Comparison of ENCODE assay signal across 9 cellular contexts in genomic region chr21:26845066-26845749, GRCh38. TPM values are rescaled to one million over a fixed set of nuclear protein-coding genes. Genes with fewer than 3 reads are reported as not detected.
DNase-seq lines count a peak whose midpoint lies in the region; ATAC-seq, FAIRE-seq and TF ChIP-seq lines count a peak whose summit lies in the region.
"Had no signal": no experiment of that assay in that cellular context is flagged by ENCODE, and none has a peak within 500 bp of the region (broad histone marks: within the 10 kb centered on the region; RNA-seq: fewer than 3 reads in every experiment).

ADAMTS1 (minus strand) TSS chr21:26845409; CDS start chr21:26844954, 455 bp downstream.

- 2% methylated on average over 48 of the region's 54 CpGs; no CpG with 5 or more reads in 1 of the 2 experiments for WGBS in H1 (ENCODE audit: extremely low coverage in 1 of 2, insufficient coverage in 1 of 2, insufficient read length in 1 of 2, insufficient replicate concordance in 2 of 2, low coverage in 1 of 2, low lambda C conversion rate in 2 of 2, missing lambda C conversion rate in 1 of 2), 2 experiments
- WGBS in right lobe of liver (ENCODE audit: insufficient coverage, low coverage, low lambda C conversion rate, missing lambda C conversion rate): no CpG with 5 or more reads among the region's 54 CpGs

- ATAC-seq in right lobe of liver (peak; percentile 63 to 77 (median 74)), HG02763 (IDR thresholded peaks at IDR 0.05; ENCODE audit: unreplicated experiment) (no peak), HG03025 (IDR thresholded peaks at IDR 0.05; ENCODE audit: low FRiP score, unreplicated experiment) (no peak)
- ATAC-seq: HCT116 had no signal

- peak within 1 kb of the TSS; percentile 91 for H4K91ac ChIP-seq in H1 (replicated peaks; ENCODE audit: insufficient read length, low read length)

- H3K4me1 ChIP-seq in HEK293 (ENCODE audit: control insufficient read depth, insufficient read depth, low read length) (peaks cover 2% of the 10 kb centered on the region; the same call in 1 of the 2 replicates), H1 (replicated peaks in 1 of 4; ENCODE audit: control insufficient read depth in 3 of 4, insufficient read depth in 4 of 4, low read length in 3 of 4) (peaks cover 0 to 12% (median 7%) of the 10 kb centered on the region in 4 experiments; a peak in 4 of 7 replicates), right lobe of liver (peaks cover 0 to 10% (median 3%) of the 10 kb centered on the region in 4 donors)

- DNase-seq in AG08395 (ENCODE audit: low spot score) (peak; percentile 91), H1 (ENCODE audit: low read depth in 1 of 2, low spot score in 2 of 2) (peak; percentile 68 to 91), right lobe of liver (peak; percentile 82 to 92 (median 87))
- DNase-seq in T-helper 2 cell treated with Interferon-gamma antibody and Interleukin-4, amounts not matched to agents 5 μg/mL and 100 μg/mL, for 36 hours (ENCODE audit: low spot score): no peak

- H2BK12ac ChIP-seq in H1 (ENCODE audit: low read depth, low read length): peak within 1 kb of the TSS; percentile 97

- H2BK15ac ChIP-seq in H1 (ENCODE audit: low read length): no peak within 1 kb of the TSS

- H2AK5ac ChIP-seq in H1 (ENCODE audit: low read depth, low read length): no peak within 1 kb of the TSS

- H3K79me1 ChIP-seq in H1 (ENCODE audit: low read depth, low read length): peaks cover 2% of the 10 kb centered on the region; the same call in 1 of the 2 replicates

- H3K4me2 ChIP-seq in H1 (ENCODE audit: insufficient read depth in 1 of 2, low read depth in 2 of 2, low read length in 2 of 2): peak within 1 kb of the TSS; percentile 85 to 93

- peak within 1 kb of the TSS; percentile 85 for H2BK5ac ChIP-seq in H1 (ENCODE audit: low read depth, low read length)

- H3K4ac ChIP-seq in H1 (replicated peaks; ENCODE audit: insufficient read length, low read depth, low read length): peak within 1 kb of the TSS; percentile 91

- peak within 1 kb of the TSS; percentile 78 for H3K56ac ChIP-seq in H1 (replicated peaks; ENCODE audit: insufficient read length, low read depth, low read length)

- H3K23ac ChIP-seq in H1 (ENCODE audit: insufficient read length): no peak within 1 kb of the TSS

- H3K23me2 ChIP-seq in H1 (ENCODE audit: low read depth, low read length): peaks cover 26% of the 10 kb centered on the region

- H2BK120ac ChIP-seq in H1 (replicated peaks; ENCODE audit: low read depth, low read length): peak within 1 kb of the TSS; percentile 73

- peak; percentile 98 for TF ChIP-seq POLR2A in H1 (IDR thresholded peaks at IDR 0.05; ENCODE audit: control extremely low read depth in 1 of 2, low read depth in 2 of 2, low read length in 2 of 2)
- TF ChIP-seq POLR2A in right lobe of liver (IDR thresholded peaks at IDR 0.05): peak; percentile 93

- peak within 1 kb of the TSS; percentile 56 to 86 (median 70) for H3K9ac ChIP-seq in H1 (replicated peaks in 1 of 4; ENCODE audit: extremely low read depth in 1 of 4, low read depth in 3 of 4, low read length in 3 of 4)

- no peaks in the 10 kb centered on the region for H4K20me1 ChIP-seq in H1 (replicated peaks in 1 of 2; ENCODE audit: control insufficient read depth in 1 of 2, insufficient read depth in 2 of 2, low read length in 2 of 2)

- peaks cover 0 to 28% (median 13%) of the 10 kb centered on the region in 4 experiments; a peak in 5 of 7 replicates for H3K27me3 ChIP-seq in H1 (replicated peaks in 1 of 4; ENCODE audit: control insufficient read depth in 3 of 4, extremely low read depth in 1 of 4, insufficient read depth in 3 of 4, low read length in 3 of 4)
- H3K27me3 ChIP-seq in right lobe of liver: no peaks in the 10 kb centered on the region

- H3K27ac Mint-ChIP-seq in T-helper 2 cell treated with Interferon-gamma antibody and Interleukin-4, amounts not matched to agents 5 μg/mL and 100 μg/mL, for 36 hours: peak within 1 kb of the TSS; percentile 86
- no peak within 1 kb of the TSS for H3K27ac Mint-ChIP-seq in stimulated activated naive CD8-positive, alpha-beta T cell treated with anti-CD3 and anti-CD28 coated beads, Interleukin-15, Interleukin-2, amounts not matched to agents 100 ng/mL and 50 ng/mL, for 24 hours

- peak within 1 kb of the TSS; percentile 90 for H3K4me3 ChIP-seq in HEK293 (ENCODE audit: low read depth, low read length)
- peak within 1 kb of the TSS; percentile 68 to 89 (median 74) for H3K4me3 ChIP-seq in H1 (ENCODE audit: extremely low read depth in 1 of 4, insufficient read depth in 2 of 4, low read depth in 3 of 4, low read length in 4 of 4)
- peak within 1 kb of the TSS; percentile 61 to 67 (median 62) for H3K4me3 ChIP-seq in right lobe of liver

- no peak for TF ChIP-seq EP300 in H1 (IDR thresholded peaks at IDR 0.05; ENCODE audit: borderline replicate concordance in 1 of 2, low read depth in 2 of 2, low read length in 2 of 2)

- POLR2A ChIA-PET in HEK293 (lab: Yijun Ruan, JAX) (interaction anchor here (0.7 to 3.9 kb wide), 36 partner anchors 9 to 1900 kb away, joined by 3 to 34 read pairs (median 5); partner anchors contain the start of gene ADAMTS5), H1 (lab: Charles Lee; ENCODE audit: partially characterized antibody) (interaction anchor here (0.6 to 3.2 kb wide), 21 partner anchors 11 to 1900 kb away, joined by 3 to 15 read pairs (median 3); partner anchors contain the start of gene ADAMTS5)

- H3K36me3 Mint-ChIP-seq in T-helper 2 cell treated with Interferon-gamma antibody and Interleukin-4, amounts not matched to agents 5 μg/mL and 100 μg/mL, for 36 hours (ENCODE audit: low read depth): peaks cover 15% of the 10 kb centered on the region
- no peaks in the 10 kb centered on the region for H3K36me3 Mint-ChIP-seq in stimulated activated naive CD8-positive, alpha-beta T cell treated with anti-CD3 and anti-CD28 coated beads, Interleukin-15, Interleukin-2, amounts not matched to agents 100 ng/mL and 50 ng/mL, for 24 hours (ENCODE audit: low read depth)

- no peak within 1 kb of the TSS for H3K14ac ChIP-seq in H1 (ENCODE audit: insufficient read length)

- peak within 1 kb of the TSS; percentile 99 for H3K18ac ChIP-seq in H1 (ENCODE audit: extremely low read depth, low read length)

- H3K4me3 Mint-ChIP-seq in T-helper 2 cell treated with Interferon-gamma antibody and Interleukin-4, amounts not matched to agents 5 μg/mL and 100 μg/mL, for 36 hours: peak within 1 kb of the TSS; percentile 92
- peak within 1 kb of the TSS; percentile 75 for H3K4me3 Mint-ChIP-seq in stimulated activated naive CD8-positive, alpha-beta T cell treated with anti-CD3 and anti-CD28 coated beads, Interleukin-15, Interleukin-2, amounts not matched to agents 100 ng/mL and 50 ng/mL, for 24 hours

- no peaks in the 10 kb centered on the region for H3K9me3 Mint-ChIP-seq in T-helper 2 cell treated with Interferon-gamma antibody and Interleukin-4, amounts not matched to agents 5 μg/mL and 100 μg/mL, for 36 hours
- no peaks in the 10 kb centered on the region for H3K9me3 Mint-ChIP-seq in stimulated activated naive CD8-positive, alpha-beta T cell treated with anti-CD3 and anti-CD28 coated beads, Interleukin-15, Interleukin-2, amounts not matched to agents 100 ng/mL and 50 ng/mL, for 24 hours

- H3K9me3 ChIP-seq in HEK293 (ENCODE audit: control insufficient read depth, insufficient read depth, low read depth, low read length) (no peaks in the 10 kb centered on the region), H1 (ENCODE audit: insufficient read depth in 2 of 2, low read depth in 1 of 2, low read length in 1 of 2) (no peaks in the 10 kb centered on the region), right lobe of liver (no peaks in the 10 kb centered on the region)

- CTCF ChIA-PET in HEK293 (lab: Yijun Ruan, JAX): interaction anchor here (0.6 to 2.1 kb wide), 19 partner anchors 11 to 1900 kb away, joined by 3 to 20 read pairs (median 4); no protein-coding TSS in a partner anchor
- CTCF ChIA-PET in H1 (lab: Charles Lee; ENCODE audit: partially characterized antibody): interaction anchor here (0.7 to 3.2 kb wide), 11 partner anchors 8 to 1491 kb away, joined by 3 to 15 read pairs (median 4); partner anchors contain the start of gene ADAMTS5

- peaks cover 0 to 18% of the 10 kb centered on the region in 2 experiments; a peak in 2 of 4 replicates for H3K79me2 ChIP-seq in H1 (ENCODE audit: control insufficient read depth in 1 of 2, insufficient read depth in 2 of 2, low read length in 2 of 2)

- TF ChIP-seq RAD21 in H1 (IDR thresholded peaks at IDR 0.05 in 1 of 2, conservative IDR thresholded peaks at IDR 0.05 in 1 of 2; ENCODE audit: low read depth in 2 of 2, low read length in 2 of 2): peak; percentile 7 to 9; a peak in 3 of 4 replicates

- H3K36me3 ChIP-seq in HEK293 (ENCODE audit: control insufficient read depth in 2 of 2, insufficient read depth in 1 of 2, low read length in 2 of 2) (peaks cover 20 to 34% of the 10 kb centered on the region in 2 experiments), H1 (ENCODE audit: control insufficient read depth in 2 of 4, insufficient read depth in 4 of 4, low read length in 3 of 4) (peaks cover 6 to 22% (median 12%) of the 10 kb centered on the region in 4 experiments; a peak in 6 of 8 replicates), right lobe of liver (peaks cover 0 to 18% (median 2%) of the 10 kb centered on the region in 4 donors)

- peaks cover 34% of the 10 kb centered on the region for H3K4me1 Mint-ChIP-seq in T-helper 2 cell treated with Interferon-gamma antibody and Interleukin-4, amounts not matched to agents 5 μg/mL and 100 μg/mL, for 36 hours (ENCODE audit: low read depth)
- H3K4me1 Mint-ChIP-seq in stimulated activated naive CD8-positive, alpha-beta T cell treated with anti-CD3 and anti-CD28 coated beads, Interleukin-15, Interleukin-2, amounts not matched to agents 100 ng/mL and 50 ng/mL, for 24 hours (ENCODE audit: low read depth): peaks cover 36% of the 10 kb centered on the region

- H3K27ac ChIP-seq in HEK293 (ENCODE audit: extremely low read depth, low read depth, low read length) (peak within 1 kb of the TSS; percentile 99), H1 (ENCODE audit: low read depth, low read length) (no peak within 1 kb of the TSS), right lobe of liver (peak within 1 kb of the TSS; percentile 75 to 85 (median 79))

- peak; percentile 75 for TF ChIP-seq CTCF in HEK293 (tag by site-specific recombination; IDR thresholded peaks at IDR 0.05)
- peak; percentile 3 to 55 (median 28); a peak in 3 of 4 replicates for TF ChIP-seq CTCF in H1 (IDR thresholded peaks at IDR 0.05; ENCODE audit: control extremely low read depth in 1 of 3, insufficient read depth in 1 of 3, low read depth in 1 of 3, low read length in 3 of 3)
- peak in 1 of 4 donors; percentile 22 for TF ChIP-seq CTCF in right lobe of liver (IDR thresholded peaks at IDR 0.05)

- peak within 1 kb of the TSS; percentile 27; the same call in 1 of the 2 replicates for H2AFZ ChIP-seq in H1 (ENCODE audit: low read length)

- H3K27me3 Mint-ChIP-seq in T-helper 2 cell treated with Interferon-gamma antibody and Interleukin-4, amounts not matched to agents 5 μg/mL and 100 μg/mL, for 36 hours (ENCODE audit: low read depth): peaks cover 63% of the 10 kb centered on the region
- H3K27me3 Mint-ChIP-seq in stimulated activated naive CD8-positive, alpha-beta T cell treated with anti-CD3 and anti-CD28 coated beads, Interleukin-15, Interleukin-2, amounts not matched to agents 100 ng/mL and 50 ng/mL, for 24 hours: peaks cover 73% of the 10 kb centered on the region

- no peak for FAIRE-seq in H1 (lab: Jason Lieb, UNC)

- peak within 1 kb of the TSS; percentile 92 for H4K8ac ChIP-seq in H1 (ENCODE audit: extremely low read depth, insufficient read depth, low read length)

- H2BK20ac ChIP-seq in H1 (ENCODE audit: low read length): peak within 1 kb of the TSS; percentile 32; the same call in 1 of the 2 replicates

- H4K5ac ChIP-seq in H1 (ENCODE audit: insufficient read length, low read depth, low read length): peak within 1 kb of the TSS; percentile 67

- intact Hi-C loops in right lobe of liver (cut with DNase I): no loop called here

RNA-seq across cellular contexts. Expression of gene ADAMTS1, which starts in this region (rescaled TPM):
- 19.6 and 22.4 TPM in 2 replicates for total RNA-seq in H1 (2021; fragmentation: NEBNext Ultra II Directional; extraction: Animal tissue kit (Norgen Biotek cat#: 25700))
- 10.7 and 14.1 TPM in 2 replicates for polyA plus RNA-seq in H1 (2011; rRNA removed)
- 12.9 TPM for polyA plus RNA-seq in H1 (2011; cell fraction: cytosol; rRNA removed)
- polyA plus RNA-seq in H1 (2011; cell fraction: nucleus; rRNA removed): 49.2 TPM
- polyA plus RNA-seq in H1 (2012, experiment 1 of 2): 6.9 to 15.5 TPM (median 12.1 TPM) in 4 replicates
- polyA plus RNA-seq in H1 (2012, experiment 2 of 2): 1.1 TPM
- 20.9 TPM for polyA plus RNA-seq in H1 (2013, experiment 1 of 2)
- 19.3 TPM for polyA plus RNA-seq in H1 (2013, experiment 2 of 2)
- 56.5 and 103 TPM in 2 replicates for polyA minus RNA-seq in H1 (2011; rRNA and poly(A)+ RNA removed)
- polyA minus RNA-seq in H1 (2011; cell fraction: cytosol; rRNA and poly(A)+ RNA removed): 41.5 TPM
- polyA minus RNA-seq in H1 (2011; cell fraction: nucleus; rRNA and poly(A)+ RNA removed): 67.2 TPM
- total RNA-seq in right lobe of liver: 10 to 100 TPM in 3 of 6 experiments, 1 to 10 TPM in 3; 2.7 to 38.1 (median 9.6) TPM

Comparison
In these comparisons a context has a peak if more than half of its experiments do, and no peak if none do; other contexts are left out.
1. ATAC-seq: peak in right lobe of liver (4 of 4); none in HG02763 (single experiment) and HG03025 (single experiment).
2. Peak in every context shown above with its lines, with median percentiles within 50 percentile points of each other: H3K4me3 ChIP-seq.